38 cellular contexts compared by ENCODE assay signal in the genomic region with DNA sequence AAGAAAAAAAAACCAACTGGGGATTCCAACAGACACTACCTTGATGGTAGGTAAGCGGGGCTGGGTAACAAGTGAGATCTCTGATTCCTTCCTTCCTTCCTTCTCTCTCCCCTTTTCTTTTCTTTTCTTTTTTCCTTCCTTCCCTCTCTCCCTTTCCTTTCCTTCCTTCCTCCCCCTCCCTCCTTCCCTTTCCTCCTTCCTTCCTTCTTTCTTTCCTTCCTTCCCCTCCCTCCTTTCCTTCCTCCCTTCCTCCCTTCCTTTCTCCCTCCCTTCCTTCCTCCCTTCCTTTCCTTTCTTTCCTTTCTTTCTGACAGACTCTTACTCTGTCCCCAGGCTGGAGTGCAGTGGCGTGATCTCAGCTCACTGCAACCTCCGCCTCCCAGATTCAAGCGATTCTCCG. TPM values are rescaled to one million over a fixed set of nuclear protein-coding genes. Genes with fewer than 3 reads are reported as not detected.
"Had no signal": no experiment of that assay in that cellular context is flagged by ENCODE, and none has a peak within 500 bp of the region (broad histone marks: within the 10 kb centered on the region; RNA-seq: fewer than 3 reads in every experiment).

No MANE protein-coding gene starts in this region.

- H3K27me3 ChIP-seq: MG63 had no signal

- H3K9ac ChIP-seq: KMS-11 had no signal

- H3K27ac ChIP-seq: KMS-11 had no signal

- DNase-seq: Karpas-422, Kasumi-1, MG63, MM.1S, MV-4-11, NCI-H1048, NCI-H1092, NCI-H1092 treated with DMSO at 0.1 percent for 48 hours, NCI-H1105, NCI-H1105 treated with DMSO at 0.1 percent for 48 hours, NCI-H1417, NCI-H1417 treated with DMSO at 0.1 percent for 48 hours, NCI-H1436, NCI-H1436 treated with DMSO at 0.1 percent for 48 hours, NCI-H146, NCI-H1694, NCI-H1694 treated with DMSO at 0.1 percent for 48 hours, NCI-H187, NCI-H187 treated with DMSO at 0.1 percent for 48 hours, NCI-H1930, NCI-H2029, NCI-H2029 treated with DMSO at 0.1 percent for 48 hours, NCI-H2081, NCI-H2081 treated with DMSO at 0.1 percent for 48 hours, NCI-H2107, NCI-H2171, NCI-H2171 treated with DMSO at 0.1 percent for 48 hours, NCI-H2227 treated with DMSO at 0.1 percent for 48 hours, NCI-H226, NCI-H345, NCI-H446, NCI-H446 treated with DMSO at 0.1 percent for 48 hours, NCI-H510A, NCI-H510A treated with DMSO at 0.1 percent for 48 hours had no signal

- H3K4me2 ChIP-seq: KMS-11 had no signal

- H3K4me3 ChIP-seq: MG63 had no signal

RNA-seq across cellular contexts. Expression of a gene that starts 20.0 kb away (rescaled TPM):
- total RNA-seq: M059J, MCF 10A, NCI-H460 had no signal
